In genomic region chr19:41480336-41480735, GRCh38 we compare ENCODE assay signal across 25 cellular contexts. TPM values are rescaled to one million over a fixed set of nuclear protein-coding genes. Genes with fewer than 3 reads are reported as not detected.
DNase-seq lines count a peak whose midpoint lies in the region; ATAC-seq and TF ChIP-seq lines count a peak whose summit lies in the region.
"Had no signal": no experiment of that assay in that cellular context is flagged by ENCODE, and none has a peak within 500 bp of the region (broad histone marks: within the 10 kb centered on the region; RNA-seq: fewer than 3 reads in every experiment).

No MANE protein-coding gene starts in this region.

- no peaks in the 10 kb centered on the region for H3K36me3 Mint-ChIP-seq in dendritic cell treated with granulocyte-macrophage colony-stimulating factor and Interleukin-4, amounts not matched to agents 40 ng/mL and 50 ng/mL, for 4 days (ENCODE audit: low read depth)

- TF ChIP-seq CTCF in left lung (IDR thresholded peaks at IDR 0.05) (no peak), upper lobe of left lung (IDR thresholded peaks at IDR 0.05) (no peak)

- 48 to 67% methylated on average over 12 of the region's 12 CpGs for WGBS in upper lobe of left lung, 2 donors

- no peaks in the 10 kb centered on the region for H3K9me3 Mint-ChIP-seq in dendritic cell treated with granulocyte-macrophage colony-stimulating factor and Interleukin-4, amounts not matched to agents 40 ng/mL and 50 ng/mL, for 4 days
- H3K9me3 Mint-ChIP-seq: T-helper 2 cell treated with Interferon-gamma antibody and Interleukin-4, amounts not matched to agents 5 μg/mL and 100 μg/mL, for 36 hours had no signal

- intact Hi-C loops in dendritic cell treated with granulocyte-macrophage colony-stimulating factor and Interleukin-4, amounts not matched to agents 40 ng/mL and 50 ng/mL, for 4 days (cut with micrococcal nuclease) = no loop called here
- intact Hi-C loops in left lung (cut with DNase I) = no loop called here

- H3K36me3 ChIP-seq in left lung = no peaks in the 10 kb centered on the region
- H3K36me3 ChIP-seq in upper lobe of left lung = no peaks in the 10 kb centered on the region

- no peak overlapping the region for H3K4me3 ChIP-seq in left lung
- H3K4me3 ChIP-seq in upper lobe of left lung = peak overlapping the region in 1 of 4 donors; percentile 3
- H3K4me3 ChIP-seq: body of pancreas had no signal

- H3K4me1 Mint-ChIP-seq in dendritic cell treated with granulocyte-macrophage colony-stimulating factor and Interleukin-4, amounts not matched to agents 40 ng/mL and 50 ng/mL, for 4 days (ENCODE audit: low read depth) = peaks cover 11% of the 10 kb centered on the region
- H3K4me1 Mint-ChIP-seq: nephron had no signal

- H3K4me1 ChIP-seq in left lung (peaks cover 0 to 6% of the 10 kb centered on the region in 2 donors), upper lobe of left lung (peaks cover 0 to 10% (median 2%) of the 10 kb centered on the region in 4 donors)
- H3K4me1 ChIP-seq: body of pancreas had no signal

- H3K4me3 Mint-ChIP-seq in dendritic cell treated with granulocyte-macrophage colony-stimulating factor and Interleukin-4, amounts not matched to agents 40 ng/mL and 50 ng/mL, for 4 days = no peak overlapping the region
- H3K4me3 Mint-ChIP-seq: nephron; T-helper 2 cell treated with Interferon-gamma antibody and Interleukin-4, amounts not matched to agents 5 μg/mL and 100 μg/mL, for 36 hours had no signal

- H3K27ac ChIP-seq in left lung = peak overlapping the region; percentile 45 to 72
- H3K27ac ChIP-seq in upper lobe of left lung = peak overlapping the region; percentile 68 to 83 (median 76)

- peak overlapping the region; percentile 26 for H3K27ac Mint-ChIP-seq in dendritic cell treated with granulocyte-macrophage colony-stimulating factor and Interleukin-4, amounts not matched to agents 40 ng/mL and 50 ng/mL, for 4 days
- H3K27ac Mint-ChIP-seq: nephron; T-helper 2 cell treated with Interferon-gamma antibody and Interleukin-4, amounts not matched to agents 5 μg/mL and 100 μg/mL, for 36 hours had no signal

- no peak for TF ChIP-seq EP300 in upper lobe of left lung (IDR thresholded peaks at IDR 0.05)

- H3K9me3 ChIP-seq in left lung = no peaks in the 10 kb centered on the region
- no peaks in the 10 kb centered on the region for H3K9me3 ChIP-seq in upper lobe of left lung
- H3K9me3 ChIP-seq: body of pancreas, SK-N-SH had no signal

- peaks cover 0 to 50% of the 10 kb centered on the region in 2 donors for H3K27me3 ChIP-seq in left lung
- H3K27me3 ChIP-seq in upper lobe of left lung = no peaks in the 10 kb centered on the region
- H3K27me3 ChIP-seq: body of pancreas had no signal

- peak; percentile 4 for DNase-seq in NCI-H82 (lab: John Stamatoyannopoulos, UW)
- no peak for DNase-seq in NCI-H82 treated with DMSO at 0.1 percent for 48 hours (lab: John Stamatoyannopoulos, UW; ENCODE audit: unreplicated experiment)
- DNase-seq in left lung = no peak
- DNase-seq in upper lobe of left lung = no peak
- no peak for DNase-seq in stimulated activated CD8-positive, alpha-beta memory T cell treated with anti-CD3 and anti-CD28 coated beads, Interleukin-4, amount 100 ng/mL, for 48 hours
- DNase-seq: 8988T; activated CD4-positive, alpha-beta T cell treated with anti-CD3 and anti-CD28 coated beads, Interleukin-2, amount 50 U/mL, for 48 hours; activated CD4-positive, CD25-positive, alpha-beta regulatory T cell; activated effector memory CD4-positive, alpha-beta T cell treated with anti-CD3 and anti-CD28 coated beads, Interleukin-2, amount 50 U/mL, for 16 hours; AML-193; DND-41; GOT3; left colon; NCI-H1105 treated with DMSO at 0.1 percent for 48 hours; NCI-H2107; SK-N-SH had no signal

- TF ChIP-seq POLR2A in upper lobe of left lung (IDR thresholded peaks at IDR 0.05) = no peak

- ATAC-seq in left lung (no peak), upper lobe of left lung (ENCODE audit: low FRiP score in 2 of 2) (no peak), HG02885 (IDR thresholded peaks at IDR 0.05; ENCODE audit: poor library complexity, unreplicated experiment) (no peak), GM19351 (IDR thresholded peaks at IDR 0.05; ENCODE audit: unreplicated experiment) (no peak)
- ATAC-seq: left colon had no signal

- H3K27me3 Mint-ChIP-seq in dendritic cell treated with granulocyte-macrophage colony-stimulating factor and Interleukin-4, amounts not matched to agents 40 ng/mL and 50 ng/mL, for 4 days = peaks cover 46% of the 10 kb centered on the region

RNA-seq across cellular contexts. Expression of gene ERICH4, which starts 37.4 kb away (rescaled TPM):
- total RNA-seq in left lung = not detected
- not detected for total RNA-seq in upper lobe of left lung
- total RNA-seq: body of pancreas, fibroblast of lung, left colon, NCI-H460, RPMI7951 had no signal

RNA-seq across cellular contexts. Expression of gene DMAC2, which starts 40.6 kb away (rescaled TPM):
- total RNA-seq in left lung (10 to 100 TPM; 58.3 to 58.5 TPM), upper lobe of left lung (10 to 100 TPM; 28.9 to 63.1 (median 38.3) TPM)

RNA-seq across cellular contexts. Expression of gene B3GNT8, which starts 53.2 kb away (rescaled TPM):
- total RNA-seq in left lung (10 to 100 TPM; 21.8 to 41.5 TPM), upper lobe of left lung (10 to 100 TPM; 10.0 to 39.1 (median 23.4) TPM)
- total RNA-seq: NCI-H460, RPMI7951 had no signal
